In the genomic region with DNA sequence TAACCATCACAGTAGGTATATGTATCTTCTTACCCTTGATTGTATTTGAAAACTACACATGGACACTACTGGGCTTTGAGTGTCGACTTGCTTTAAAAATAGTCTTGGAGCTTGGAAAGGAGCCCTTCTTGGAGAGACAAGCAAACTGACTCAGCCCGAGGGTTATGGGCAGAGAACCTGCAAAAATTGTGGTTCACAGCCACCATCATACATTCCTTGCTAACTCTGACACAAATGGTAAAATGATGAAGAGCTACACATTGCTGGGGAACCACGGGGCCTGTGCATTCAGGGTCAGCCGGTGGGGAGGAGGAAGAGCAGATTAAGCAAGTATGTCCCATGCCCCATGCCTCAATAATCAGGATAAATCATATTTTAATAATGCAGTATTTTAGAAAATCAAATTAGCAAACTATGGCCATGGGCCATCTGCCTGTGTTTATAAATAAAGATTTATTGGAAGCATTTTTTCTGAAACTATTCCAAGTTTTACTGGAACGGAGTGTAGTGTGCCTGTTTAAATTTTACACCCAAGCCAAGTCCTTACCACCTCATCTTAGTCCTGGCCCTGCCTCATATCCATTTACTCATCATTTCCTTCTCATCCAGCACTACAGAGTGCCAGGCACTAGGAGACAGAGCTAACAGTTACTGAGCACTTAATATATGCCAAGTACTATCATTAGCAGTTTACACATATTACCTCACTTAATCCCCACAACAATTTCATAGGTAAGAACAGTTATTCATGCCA, we compare ENCODE assay signal across 14 cellular contexts.
A peak's percentile ranks its signal among the peaks of the same experiment; 100 is the strongest.
DNase-seq lines count a peak whose midpoint lies in the region; TF ChIP-seq lines count a peak whose summit lies in the region.
"Had no signal": no experiment of that assay in that cellular context is flagged by ENCODE, and none has a peak within 500 bp of the region (broad histone marks: within the 10 kb centered on the region; RNA-seq: fewer than 3 reads in every experiment).

No MANE protein-coding gene starts in this region.

- H4K20me1 ChIP-seq in fibroblast of lung (ENCODE audit: control insufficient read depth, extremely low read depth, insufficient read depth, low read length) = no peaks in the 10 kb centered on the region

- H3K27me3 ChIP-seq in fibroblast of lung (ENCODE audit: control insufficient read depth, insufficient read depth, low read length) (no peaks in the 10 kb centered on the region), colonic mucosa (no peaks in the 10 kb centered on the region), esophagus muscularis mucosa (no peaks in the 10 kb centered on the region)
- H3K27me3 ChIP-seq: heart right ventricle had no signal

- no peak overlapping the region for H3K9ac ChIP-seq in fibroblast of lung (ENCODE audit: insufficient read depth, low read length)
- H3K9ac ChIP-seq in colonic mucosa (ENCODE audit: low read depth in 2 of 2, low read length in 2 of 2) = no peak overlapping the region

- intact Hi-C loops in colonic mucosa (cut with DNase I) = no loop called here
- intact Hi-C loops in esophagus muscularis mucosa (cut with DNase I) = no loop called here

- H3K4me1 ChIP-seq in fibroblast of lung (ENCODE audit: control insufficient read depth, extremely low read depth, insufficient read depth, low read length) = no peaks in the 10 kb centered on the region
- no peaks in the 10 kb centered on the region for H3K4me1 ChIP-seq in colonic mucosa
- H3K4me1 ChIP-seq in esophagus muscularis mucosa = peaks cover 0 to 4% (median 0%) of the 10 kb centered on the region in 4 donors

- no peak for TF ChIP-seq CTCF in AG04449 (IDR thresholded peaks at IDR 0.05; ENCODE audit: insufficient read depth, low read length, missing control alignments)
- TF ChIP-seq CTCF in fibroblast of lung (conservative IDR thresholded peaks at IDR 0.05 in 1 of 2, IDR thresholded peaks at IDR 0.05 in 1 of 2; ENCODE audit: low read depth in 1 of 2, low read length in 2 of 2) = no peak
- TF ChIP-seq CTCF in colonic mucosa (IDR thresholded peaks at IDR 0.05) = no peak
- no peak for TF ChIP-seq CTCF in esophagus muscularis mucosa (IDR thresholded peaks at IDR 0.05)

- DNase-seq in AG04449 (ENCODE audit: low read depth, low spot score) = peak; percentile 73
- peak; percentile 81 for DNase-seq in AG20443 (ENCODE audit: low spot score)
- peak; percentile 44 to 62 for DNase-seq in NCI-H446 (lab: John Stamatoyannopoulos, UW)
- peak; percentile 84 to 98 for DNase-seq in fibroblast of lung (ENCODE audit: low read depth in 2 of 2)
- DNase-seq in NOMO-1 treated with dmso at 0.1 percent for 144 hours (lab: John Stamatoyannopoulos, UW; ENCODE audit: unreplicated experiment) = no peak
- DNase-seq in RKO (ENCODE audit: low spot score) = no peak
- no peak for DNase-seq in colonic mucosa
- no peak for DNase-seq in esophagus muscularis mucosa (ENCODE audit: extremely low spot score)
- DNase-seq: CD4-positive, alpha-beta memory T cell; heart right ventricle; NCI-H1105 treated with DMSO at 0.1 percent for 48 hours; NCI-H345; PC-9; stimulated activated naive CD4-positive, alpha-beta T cell treated with Interleukin-2 at 50 U/mL for 16 hours had no signal

- H3K4me3 ChIP-seq in AG04449 (ENCODE audit: low read depth, low read length) (no peak overlapping the region), fibroblast of lung (replicated peaks in 1 of 4; ENCODE audit: control extremely low read depth in 1 of 4, insufficient read depth in 1 of 4, low read depth in 3 of 4, low read length in 4 of 4) (no peak overlapping the region), colonic mucosa (no peak overlapping the region), esophagus muscularis mucosa (no peak overlapping the region)
- H3K4me3 ChIP-seq: heart right ventricle, PC-9 had no signal

- H3K36me3 ChIP-seq in fibroblast of lung (ENCODE audit: control insufficient read depth, insufficient read depth, low read length) = no peaks in the 10 kb centered on the region
- no peaks in the 10 kb centered on the region for H3K36me3 ChIP-seq in colonic mucosa
- H3K36me3 ChIP-seq in esophagus muscularis mucosa = no peaks in the 10 kb centered on the region
- H3K36me3 ChIP-seq: heart right ventricle had no signal

- no peak overlapping the region for H3K27ac ChIP-seq in fibroblast of lung (ENCODE audit: insufficient read depth, low read length)
- no peak overlapping the region for H3K27ac ChIP-seq in colonic mucosa
- H3K27ac ChIP-seq in esophagus muscularis mucosa (replicated peaks in 1 of 4) = no peak overlapping the region
- H3K27ac ChIP-seq: PC-9 had no signal

- 51% methylated on average over 5 of the region's 5 CpGs for WGBS in esophagus muscularis mucosa

- no peak overlapping the region for H3K4me2 ChIP-seq in fibroblast of lung (ENCODE audit: extremely low read depth, insufficient read depth, low read length)
- H3K4me2 ChIP-seq: PC-9 had no signal

- POLR2A ChIA-PET in AG04449 (lab: Yijun Ruan, JAX) = interaction anchor here (1.0 to 1.1 kb wide), 2 partner anchors 11 to 74 kb away, joined by 3 to 5 read pairs; no protein-coding TSS in a partner anchor

- H3K79me2 ChIP-seq in fibroblast of lung (ENCODE audit: control insufficient read depth, insufficient read depth, low read length) = no peaks in the 10 kb centered on the region

- CTCF ChIA-PET in AG04449 (lab: Yijun Ruan, JAX) = interaction anchor here (0.8 to 1.6 kb wide), 2 partner anchors 13 to 20 kb away, joined by 3 to 4 read pairs; no protein-coding TSS in a partner anchor

- TF ChIP-seq EP300 in esophagus muscularis mucosa (IDR thresholded peaks at IDR 0.05) = no peak

- no peak for TF ChIP-seq POLR2A in esophagus muscularis mucosa (IDR thresholded peaks at IDR 0.05; ENCODE audit: low read depth)

- H2AFZ ChIP-seq in fibroblast of lung (ENCODE audit: low read length) = no peak overlapping the region
- H2AFZ ChIP-seq: PC-9 had no signal

- H3K9me3 ChIP-seq in fibroblast of lung (ENCODE audit: control insufficient read depth, insufficient read depth, low read depth, low read length) (no peaks in the 10 kb centered on the region), colonic mucosa (no peaks in the 10 kb centered on the region), esophagus muscularis mucosa (no peaks in the 10 kb centered on the region)
- H3K9me3 ChIP-seq: heart right ventricle had no signal

Comparison
In these comparisons a context has a peak if more than half of its experiments do, and no peak if none do; other contexts are left out.
1. DNase-seq: peak in AG04449 (single experiment), AG20443 (single experiment), NCI-H446 (2 of 2) and fibroblast of lung (2 of 2); none in NOMO-1 treated with dmso at 0.1 percent for 144 hours (single experiment), RKO (single experiment), colonic mucosa (single experiment) and esophagus muscularis mucosa (single experiment).